ENCODE assay signal across 15 cellular contexts in the genomic region with DNA sequence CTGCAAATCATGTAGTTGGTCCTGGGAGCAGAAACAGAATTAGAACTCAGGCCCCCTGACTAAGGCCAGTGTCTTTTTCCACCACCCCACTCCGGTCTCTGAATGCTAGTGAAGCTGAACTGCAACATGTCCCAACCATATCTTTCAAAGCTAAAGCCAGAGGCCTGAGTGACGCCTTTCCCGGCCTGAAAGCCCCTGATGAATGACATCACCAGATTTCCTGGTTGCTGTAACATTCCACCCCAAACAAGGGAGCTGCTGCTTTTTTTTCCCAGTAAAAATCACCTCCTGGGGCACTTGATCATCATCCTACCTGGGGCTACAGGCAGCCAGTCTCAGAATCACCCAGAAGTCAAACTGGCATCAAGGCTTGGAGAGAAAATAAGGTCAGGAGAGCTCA.
A peak's percentile ranks its signal among the peaks of the same experiment; 100 is the strongest.
DNase-seq lines count a peak whose midpoint lies in the region; ATAC-seq and TF ChIP-seq lines count a peak whose summit lies in the region.
"Had no signal": no experiment of that assay in that cellular context is flagged by ENCODE, and none has a peak within 500 bp of the region (broad histone marks: within the 10 kb centered on the region; RNA-seq: fewer than 3 reads in every experiment).

No MANE protein-coding gene starts in this region.

- H3K27me3 ChIP-seq in foreskin keratinocyte = no peaks in the 10 kb centered on the region
- H3K27me3 ChIP-seq: colonic mucosa, testis had no signal

- no peaks in the 10 kb centered on the region for H3K9me3 Mint-ChIP-seq in WTC11
- H3K9me3 Mint-ChIP-seq in progenitor cell of endocrine pancreas (ENCODE audit: low read depth) = peaks cover 4% of the 10 kb centered on the region
- H3K9me3 Mint-ChIP-seq in activated naive CD8-positive, alpha-beta T cell treated with anti-CD3 and anti-CD28 coated beads for 36 hours = peaks cover 6% of the 10 kb centered on the region

- TF ChIP-seq CTCF in WTC11 (IDR thresholded peaks at IDR 0.05) (no peak), foreskin keratinocyte (conservative IDR thresholded peaks at IDR 0.05) (no peak), progenitor cell of endocrine pancreas (IDR thresholded peaks at IDR 0.05; ENCODE audit: unreplicated experiment) (no peak)

- H3K27ac ChIP-seq in foreskin keratinocyte = peak overlapping the region; percentile 72
- H3K27ac ChIP-seq: colonic mucosa, testis had no signal

- H3K4me1 Mint-ChIP-seq in WTC11 = peaks cover 8% of the 10 kb centered on the region
- H3K4me1 Mint-ChIP-seq in progenitor cell of endocrine pancreas (ENCODE audit: low read depth) = peaks cover 23% of the 10 kb centered on the region
- peaks cover 43% of the 10 kb centered on the region for H3K4me1 Mint-ChIP-seq in activated naive CD8-positive, alpha-beta T cell treated with anti-CD3 and anti-CD28 coated beads for 36 hours

- H3K27ac Mint-ChIP-seq in WTC11 = no peak overlapping the region
- H3K27ac Mint-ChIP-seq in progenitor cell of endocrine pancreas = peak overlapping the region; percentile 70
- no peak overlapping the region for H3K27ac Mint-ChIP-seq in activated naive CD8-positive, alpha-beta T cell treated with anti-CD3 and anti-CD28 coated beads for 36 hours
- H3K27ac Mint-ChIP-seq: activated CD4-positive, alpha-beta memory T cell treated with anti-CD3 and anti-CD28 coated beads, Interleukin-2, amount 10 ng/mL, durations not matched to agents 7 days and 5 days had no signal

- H3K27me3 Mint-ChIP-seq in WTC11 (ENCODE audit: low read depth) = no peaks in the 10 kb centered on the region
- peaks cover 11% of the 10 kb centered on the region for H3K27me3 Mint-ChIP-seq in progenitor cell of endocrine pancreas
- no peaks in the 10 kb centered on the region for H3K27me3 Mint-ChIP-seq in activated naive CD8-positive, alpha-beta T cell treated with anti-CD3 and anti-CD28 coated beads for 36 hours
- H3K27me3 Mint-ChIP-seq: activated CD4-positive, alpha-beta memory T cell treated with anti-CD3 and anti-CD28 coated beads, Interleukin-2, amount 10 ng/mL, durations not matched to agents 7 days and 5 days; T-helper 17 cell had no signal

- POLR2A ChIA-PET in WTC11 (lab: Charles Lee) = interaction anchor here (0.5 to 0.7 kb wide), 2 partner anchors 127 to 639 kb away, joined by 5 to 15 read pairs; no protein-coding TSS in a partner anchor

- DNase-seq in HK-2 (ENCODE audit: unreplicated experiment) (peak; percentile 40), WTC11 (ENCODE audit: low spot score) (no peak), foreskin keratinocyte (peak; percentile 51 to 75), progenitor cell of endocrine pancreas (ENCODE audit: low spot score, unreplicated experiment) (no peak), NCI-H82 (lab: John Stamatoyannopoulos, UW) (no peak), D341Med (ENCODE audit: low spot score) (no peak)
- DNase-seq in activated naive CD8-positive, alpha-beta T cell treated with anti-CD3 and anti-CD28 coated beads for 36 hours = no peak
- DNase-seq: activated CD4-positive, alpha-beta memory T cell treated with anti-CD3 and anti-CD28 coated beads, Interleukin-2, amount 10 ng/mL, durations not matched to agents 7 days and 5 days; colonic mucosa; COR-L47; PC-3; T-helper 17 cell; testis had no signal

- peaks cover 8% of the 10 kb centered on the region for H3K4me1 ChIP-seq in foreskin keratinocyte
- H3K4me1 ChIP-seq: colonic mucosa had no signal

- CTCF ChIA-PET in WTC11 (lab: Charles Lee) = interaction anchor here (0.9 to 1.9 kb wide), 4 partner anchors 29 to 88 kb away, joined by 3 to 6 read pairs (median 4); no protein-coding TSS in a partner anchor

- H3K4me3 Mint-ChIP-seq in WTC11 = no peak overlapping the region
- H3K4me3 Mint-ChIP-seq in progenitor cell of endocrine pancreas (ENCODE audit: low read depth) = no peak overlapping the region
- H3K4me3 Mint-ChIP-seq in activated naive CD8-positive, alpha-beta T cell treated with anti-CD3 and anti-CD28 coated beads for 36 hours = no peak overlapping the region
- H3K4me3 Mint-ChIP-seq: activated CD4-positive, alpha-beta memory T cell treated with anti-CD3 and anti-CD28 coated beads, Interleukin-2, amount 10 ng/mL, durations not matched to agents 7 days and 5 days had no signal

- H3K36me3 Mint-ChIP-seq in WTC11 (no peaks in the 10 kb centered on the region), progenitor cell of endocrine pancreas (ENCODE audit: insufficient read depth) (peaks cover 3% of the 10 kb centered on the region)
- peaks cover 7% of the 10 kb centered on the region for H3K36me3 Mint-ChIP-seq in activated naive CD8-positive, alpha-beta T cell treated with anti-CD3 and anti-CD28 coated beads for 36 hours

- 0 out of 2 replicates have a peak, but pooled peaks have one; percentile 32 for ATAC-seq in WTC11
- ATAC-seq in foreskin keratinocyte = peak; percentile 30
- ATAC-seq in GM18858 (IDR thresholded peaks at IDR 0.05; ENCODE audit: unreplicated experiment) = no peak
- ATAC-seq: GM12878, PC-3, T-helper 17 cell had no signal

TF ChIP-seq in WTC11, 78 proteins besides CTCF, POLR2A, EP300 and RAD21 (continues in another document):
- no peak for TF ChIP-seq NR2C2 (CRISPR knock-in tag; IDR thresholded peaks at IDR 0.05)
- TF ChIP-seq MLX (CRISPR knock-in tag; IDR thresholded peaks at IDR 0.05) = no peak
- TF ChIP-seq ZNF121 (CRISPR knock-in tag; IDR thresholded peaks at IDR 0.05) = no peak
- no peak for TF ChIP-seq SMAD4 (CRISPR knock-in tag; IDR thresholded peaks at IDR 0.05)
- TF ChIP-seq, protein P1, sequence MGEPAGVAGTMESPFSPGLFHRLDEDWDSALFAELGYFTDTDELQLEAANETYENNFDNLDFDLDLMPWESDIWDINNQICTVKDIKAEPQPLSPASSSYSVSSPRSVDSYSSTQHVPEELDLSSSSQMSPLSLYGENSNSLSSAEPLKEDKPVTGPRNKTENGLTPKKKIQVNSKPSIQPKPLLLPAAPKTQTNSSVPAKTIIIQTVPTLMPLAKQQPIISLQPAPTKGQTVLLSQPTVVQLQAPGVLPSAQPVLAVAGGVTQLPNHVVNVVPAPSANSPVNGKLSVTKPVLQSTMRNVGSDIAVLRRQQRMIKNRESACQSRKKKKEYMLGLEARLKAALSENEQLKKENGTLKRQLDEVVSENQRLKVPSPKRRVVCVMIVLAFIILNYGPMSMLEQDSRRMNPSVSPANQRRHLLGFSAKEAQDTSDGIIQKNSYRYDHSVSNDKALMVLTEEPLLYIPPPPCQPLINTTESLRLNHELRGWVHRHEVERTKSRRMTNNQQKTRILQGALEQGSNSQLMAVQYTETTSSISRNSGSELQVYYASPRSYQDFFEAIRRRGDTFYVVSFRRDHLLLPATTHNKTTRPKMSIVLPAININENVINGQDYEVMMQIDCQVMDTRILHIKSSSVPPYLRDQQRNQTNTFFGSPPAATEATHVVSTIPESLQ (CRISPR knock-in tag; IDR thresholded peaks at IDR 0.05) = no peak
- no peak for TF ChIP-seq USF1 (CRISPR knock-in tag; IDR thresholded peaks at IDR 0.05)
- TF ChIP-seq IRF2 (CRISPR knock-in tag; IDR thresholded peaks at IDR 0.05; ENCODE audit: borderline replicate concordance, low read depth) = no peak
- no peak for TF ChIP-seq ZBTB21 (CRISPR knock-in tag; IDR thresholded peaks at IDR 0.05; ENCODE audit: borderline replicate concordance)
- TF ChIP-seq E2F5 (CRISPR knock-in tag; IDR thresholded peaks at IDR 0.05) = no peak
- no peak for TF ChIP-seq GRHL2 (CRISPR knock-in tag; IDR thresholded peaks at IDR 0.05; ENCODE audit: insufficient replicate concordance, severe bottlenecking)
- TF ChIP-seq ETV6 (CRISPR knock-in tag; IDR thresholded peaks at IDR 0.05) = no peak
- TF ChIP-seq NFYB (CRISPR knock-in tag; conservative IDR thresholded peaks at IDR 0.05; ENCODE audit: low read depth) = no peak

Comparison
In these comparisons a context has a peak if more than half of its experiments do, and no peak if none do; other contexts are left out.
1. DNase-seq: peak in HK-2 (single experiment) and foreskin keratinocyte (2 of 2); none in WTC11 (single experiment), progenitor cell of endocrine pancreas (single experiment), NCI-H82 (single experiment), D341Med (single experiment) and activated naive CD8-positive, alpha-beta T cell treated with anti-CD3 and anti-CD28 coated beads for 36 hours (single experiment).